ENCODE assay signal across 9 cellular contexts in genomic region chr6:53718597-53719460, GRCh38. TPM values are rescaled to one million over a fixed set of nuclear protein-coding genes. Genes with fewer than 3 reads are reported as not detected.
A peak's percentile ranks its signal among the peaks of the same experiment; 100 is the strongest.
DNase-seq lines count a peak whose midpoint lies in the region; ATAC-seq and TF ChIP-seq lines count a peak whose summit lies in the region.
"Had no signal": no experiment of that assay in that cellular context is flagged by ENCODE, and none has a peak within 500 bp of the region (broad histone marks: within the 10 kb centered on the region; RNA-seq: fewer than 3 reads in every experiment).

No MANE protein-coding gene starts in this region.

- in situ Hi-C loops in HAP-1 (cut with MboI; ENCODE audit: low sequenced_read_pairs): no loop called here
- in situ Hi-C loops in mammary epithelial cell (cut with MboI; ENCODE audit: low sequenced_read_pairs in 2 of 2): no loop called here

- no peak overlapping the region for H3K4me3 ChIP-seq in AG04449 (ENCODE audit: low read depth, low read length)
- H3K4me3 ChIP-seq in HAP-1: no peak overlapping the region
- H3K4me3 ChIP-seq in Karpas-422 (ENCODE audit: low read length): no peak overlapping the region
- H3K4me3 ChIP-seq in OCI-LY7 (ENCODE audit: low read depth, low read length, poor library complexity, severe bottlenecking): no peak overlapping the region
- H3K4me3 ChIP-seq in mammary epithelial cell (replicated peaks in 1 of 3; ENCODE audit: insufficient read depth in 1 of 3, low read depth in 2 of 3, low read length in 3 of 3): no peak overlapping the region
- H3K4me3 ChIP-seq: skin epidermis had no signal

- no peak overlapping the region for H3K4me2 ChIP-seq in Karpas-422 (ENCODE audit: low read depth, low read length, poor library complexity, severe bottlenecking)
- no peak overlapping the region for H3K4me2 ChIP-seq in OCI-LY7 (ENCODE audit: low read length)
- H3K4me2 ChIP-seq in mammary epithelial cell (ENCODE audit: insufficient read depth, low read depth, low read length): no peak overlapping the region

- H3K4me1 ChIP-seq in HAP-1 (peaks cover 3% of the 10 kb centered on the region), Karpas-422 (ENCODE audit: low read length) (no peaks in the 10 kb centered on the region), OCI-LY7 (ENCODE audit: insufficient read depth, low read length, poor library complexity, severe bottlenecking) (no peaks in the 10 kb centered on the region), mammary epithelial cell (ENCODE audit: insufficient read depth, low read length) (no peaks in the 10 kb centered on the region)

- dilution Hi-C loops in mammary epithelial cell (cut with HindIII; ENCODE audit: low sequenced_read_pairs): no loop called here

- no peaks in the 10 kb centered on the region for H3K36me3 ChIP-seq in HAP-1 (replicated peaks)
- no peaks in the 10 kb centered on the region for H3K36me3 ChIP-seq in Karpas-422 (ENCODE audit: insufficient read depth, low read length)
- H3K36me3 ChIP-seq in OCI-LY7 (ENCODE audit: insufficient read depth, low read length): no peaks in the 10 kb centered on the region
- no peaks in the 10 kb centered on the region for H3K36me3 ChIP-seq in mammary epithelial cell (ENCODE audit: insufficient read depth, low read length)

- BruUV-seq in OCI-LY7 (replicated peaks; lab: Mats Ljungman, UMichigan) (no TSS peak), mammary epithelial cell (replicated peaks; lab: Mats Ljungman, UMichigan) (no TSS peak)

- no peaks in the 10 kb centered on the region for H3K79me2 ChIP-seq in Karpas-422 (ENCODE audit: low read length)
- H3K79me2 ChIP-seq in OCI-LY7 (ENCODE audit: insufficient read depth, low read depth, low read length): no peaks in the 10 kb centered on the region
- H3K79me2 ChIP-seq in mammary epithelial cell (ENCODE audit: insufficient read depth, low read length): no peaks in the 10 kb centered on the region

- H3K9me3 ChIP-seq in HAP-1 (no peaks in the 10 kb centered on the region), Karpas-422 (ENCODE audit: low read length) (no peaks in the 10 kb centered on the region), OCI-LY7 (ENCODE audit: low read length) (no peaks in the 10 kb centered on the region), mammary epithelial cell (replicated peaks; ENCODE audit: insufficient read depth, low read length) (no peaks in the 10 kb centered on the region)

- H4K20me1 ChIP-seq in Karpas-422 (ENCODE audit: insufficient read depth, low read depth, low read length) (no peaks in the 10 kb centered on the region), OCI-LY7 (ENCODE audit: insufficient read depth, low read length) (no peaks in the 10 kb centered on the region), mammary epithelial cell (ENCODE audit: insufficient read depth, low read length) (no peaks in the 10 kb centered on the region)

- DNase-seq in AG04449 (ENCODE audit: low read depth, low spot score) (no peak), HAP-1 (ENCODE audit: low spot score in 2 of 2) (peak; percentile 64 to 80), Karpas-422 (peak; percentile 82), OCI-LY7 (ENCODE audit: low spot score) (peak; percentile 71), mammary epithelial cell (peak; percentile 59), iris pigment epithelial cell (ENCODE audit: low read depth) (peak; percentile 73)
- DNase-seq in stimulated activated naive CD8-positive, alpha-beta T cell treated with anti-CD3 and anti-CD28 coated beads, Interleukin-15, Interleukin-2, amounts not matched to agents 100 U/mL and 50 U/mL, for 24 hours: peak; percentile 12

- CTCF ChIA-PET in AG04449 (lab: Yijun Ruan, JAX): interaction anchor here (0.6 to 16.8 kb wide), 56 partner anchors 10 to 1525 kb away, joined by 3 to 432 read pairs (median 4); partner anchors contain the start of genes GCLC and KLHL31
- CTCF ChIA-PET in OCI-LY7 (lab: Charles Lee; ENCODE audit: unreplicated experiment): interaction anchor here (0.7 to 1.5 kb wide), 3 partner anchors 9 to 238 kb away, joined by 3 to 4 read pairs (median 3); no protein-coding TSS in a partner anchor
- CTCF ChIA-PET in mammary epithelial cell (lab: Charles Lee; ENCODE audit: low non-redundant PET): interaction anchor here (0.6 to 1.1 kb wide), 9 partner anchors 16 to 265 kb away, joined by 3 to 15 read pairs (median 4); partner anchors contain the start of gene LRRC1

- H3K27ac ChIP-seq in Karpas-422 (ENCODE audit: low read length) (no peak overlapping the region), OCI-LY7 (ENCODE audit: low read depth, low read length, poor library complexity, severe bottlenecking) (no peak overlapping the region), mammary epithelial cell (ENCODE audit: insufficient read depth, low read depth, low read length) (no peak overlapping the region)
- H3K27ac ChIP-seq: skin epidermis had no signal

- WGBS in mammary epithelial cell (ENCODE audit: low coverage, missing lambda C conversion rate): 47% methylated on average over 9 of the region's 9 CpGs

- POLR2A ChIA-PET in AG04449 (lab: Yijun Ruan, JAX) (no interaction called here), OCI-LY7 (lab: Charles Lee) (interaction anchor here (0.5 to 1.6 kb wide), 4 partner anchors 11 to 122 kb away, joined by 3 read pairs; partner anchors contain the start of gene LRRC1)

- intact Hi-C loops in OCI-LY7 (cut with micrococcal nuclease; ENCODE audit: unreplicated experiment): no loop called here
- intact Hi-C loops in mammary epithelial cell (cut with micrococcal nuclease): loop anchor here (1.0 kb wide), 1 partner anchor 237 kb away; no protein-coding TSS in a partner anchor

- H3K27me3 ChIP-seq in HAP-1 (ENCODE audit: low read depth): no peaks in the 10 kb centered on the region
- no peaks in the 10 kb centered on the region for H3K27me3 ChIP-seq in Karpas-422 (ENCODE audit: low read length)
- H3K27me3 ChIP-seq in mammary epithelial cell (ENCODE audit: insufficient read depth, low read length): no peaks in the 10 kb centered on the region

- peak; percentile 75 for ATAC-seq in stimulated activated naive CD8-positive, alpha-beta T cell treated with anti-CD3 and anti-CD28 coated beads, Interleukin-15, Interleukin-2, amounts not matched to agents 100 U/mL and 50 U/mL, for 24 hours

- TF ChIP-seq CTCF in AG04449 (IDR thresholded peaks at IDR 0.05; ENCODE audit: insufficient read depth, low read length, missing control alignments) (peak; percentile 72), GM12801 (IDR thresholded peaks at IDR 0.05; ENCODE audit: extremely low read depth, insufficient read length) (peak; percentile 33), OCI-LY7 (conservative IDR thresholded peaks at IDR 0.05; ENCODE audit: low read length) (peak; percentile 91), mammary epithelial cell (conservative IDR thresholded peaks at IDR 0.05 in 1 of 2, IDR thresholded peaks at IDR 0.05 in 1 of 2; ENCODE audit: extremely low read depth in 1 of 2, insufficient read depth in 1 of 2, low read depth in 1 of 2, low read length in 2 of 2) (peak; percentile 80 to 92)

- H3K9me2 ChIP-seq in Karpas-422 (replicated peaks; ENCODE audit: insufficient read depth, low read length) (no peaks in the 10 kb centered on the region), OCI-LY7 (ENCODE audit: insufficient read depth, low read length) (no peaks in the 10 kb centered on the region)

- H2AFZ ChIP-seq in Karpas-422 (ENCODE audit: low read length) (no peak overlapping the region), OCI-LY7 (ENCODE audit: low read length) (no peak overlapping the region), mammary epithelial cell (ENCODE audit: low read depth, low read length) (no peak overlapping the region)

- H3K9ac ChIP-seq in Karpas-422 (ENCODE audit: low read length) (no peak overlapping the region), mammary epithelial cell (ENCODE audit: insufficient read depth, low read length) (no peak overlapping the region)

RNA-seq across cellular contexts. Expression of gene KLHL31, which starts 53.3 kb away (rescaled TPM):
- total RNA-seq in Karpas-422 (2014; rRNA removed; shearing (Covaris generic); ENCODE audit: low replicate concordance): not detected in 2 replicates
- total RNA-seq in OCI-LY7 (2014; rRNA removed; shearing (Covaris generic)): not detected in 2 replicates
- total RNA-seq in OCI-LY7 (2022) (not detected in 2 replicates), mammary epithelial cell (under 1 TPM; 0.28 to 0.33 TPM)
- polyA plus RNA-seq in mammary epithelial cell: 0.06 TPM
- polyA minus RNA-seq in mammary epithelial cell: not detected

Comparison
In these comparisons a context has a peak if more than half of its experiments do, and no peak if none do; other contexts are left out.
1. CTCF ChIP-seq: peak in every context shown above with its lines; median percentile 91 in OCI-LY7; 86 in mammary epithelial cell; 72 in AG04449; 33 in GM12801.